In the genomic region with DNA sequence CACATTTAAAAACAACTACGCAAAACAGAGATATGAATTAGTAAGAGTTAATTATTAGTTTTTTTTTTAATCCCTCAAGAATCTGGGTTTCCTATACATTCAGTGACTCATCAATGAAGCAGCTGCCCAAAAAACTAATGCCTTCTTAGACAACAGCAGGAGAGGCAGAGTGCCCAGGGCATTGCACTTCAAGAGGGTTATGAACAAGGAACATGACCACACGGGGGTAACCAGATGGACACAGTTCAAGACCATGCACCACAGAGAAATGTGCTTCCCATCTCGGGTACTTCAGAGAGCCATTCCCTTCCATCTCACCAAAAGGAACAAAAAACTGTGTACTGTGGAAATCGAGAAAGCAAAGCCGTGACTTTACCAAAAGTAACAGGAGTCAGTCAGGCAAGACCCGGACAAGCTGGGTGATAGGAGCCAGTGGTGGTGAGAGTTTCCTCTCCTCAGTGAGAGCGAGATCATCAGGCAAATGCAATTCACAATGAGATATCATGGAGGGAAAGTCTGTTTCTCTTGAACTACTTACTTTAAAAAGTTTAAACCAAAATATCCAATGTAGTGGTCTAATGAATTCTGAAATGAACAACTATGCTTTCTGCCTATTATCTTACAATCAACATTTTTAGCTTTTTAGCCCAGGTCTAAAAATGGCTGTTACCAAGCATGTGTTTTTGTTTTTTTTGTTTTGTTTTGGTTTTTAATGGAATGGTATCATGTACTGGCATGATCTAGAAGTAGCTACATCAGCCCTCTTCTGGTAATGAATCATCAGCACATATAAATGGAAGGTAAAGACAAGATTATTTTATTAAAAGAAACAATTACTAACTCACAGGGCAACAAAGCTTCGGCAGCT, we compare ENCODE assay signal across 27 cellular contexts.
DNase-seq lines count a peak whose midpoint lies in the region; ATAC-seq, FAIRE-seq and TF ChIP-seq lines count a peak whose summit lies in the region.
"Had no signal": no experiment of that assay in that cellular context is flagged by ENCODE, and none has a peak within 500 bp of the region (broad histone marks: within the 10 kb centered on the region; RNA-seq: fewer than 3 reads in every experiment).

No MANE protein-coding gene starts in this region.

- ATAC-seq in stimulated activated naive CD8-positive, alpha-beta T cell treated with anti-CD3 and anti-CD28 coated beads, Interleukin-15, amount 100 ng/mL, for 72 hours, result peak; percentile 76
- no peak for ATAC-seq in stimulated activated naive CD8-positive, alpha-beta T cell treated with anti-CD3 and anti-CD28 coated beads, Interleukin-15, Interleukin-2, amounts not matched to agents 100 U/mL and 50 U/mL, for 24 hours
- no peak for ATAC-seq in GM18519 (IDR thresholded peaks at IDR 0.05; ENCODE audit: low FRiP score, unreplicated experiment)
- ATAC-seq: activated CD4-positive, alpha-beta T cell treated with anti-CD3 and anti-CD28 coated beads for 36 hours; activated T-cell treated with anti-CD3 and anti-CD28 coated beads, Interleukin-2, amount 50 U/mL, for 72 hours; GM12878; HepG2; T-cell had no signal

- TF ChIP-seq CTCF in astrocyte (IDR thresholded peaks at IDR 0.05; ENCODE audit: insufficient read depth, low read depth, low read length), result no peak

- no peaks in the 10 kb centered on the region for H3K27me3 ChIP-seq in astrocyte (ENCODE audit: insufficient read depth, low read length)
- H3K27me3 ChIP-seq: spleen, stomach, upper lobe of left lung had no signal

- no peak overlapping the region for H3K27ac Mint-ChIP-seq in stimulated activated naive CD8-positive, alpha-beta T cell treated with anti-CD3 and anti-CD28 coated beads, Interleukin-15, amount 100 ng/mL, for 72 hours
- no peak overlapping the region for H3K27ac Mint-ChIP-seq in astrocyte (ENCODE audit: unreplicated experiment)
- H3K27ac Mint-ChIP-seq: activated CD4-positive, alpha-beta T cell treated with anti-CD3 and anti-CD28 coated beads for 36 hours; activated T-cell treated with anti-CD3 and anti-CD28 coated beads, Interleukin-2, amount 50 U/mL, for 72 hours; B cell; memory B cell; T-cell had no signal

- H3K4me2 ChIP-seq in astrocyte (ENCODE audit: low read length), result no peak overlapping the region

- no peaks in the 10 kb centered on the region for H3K36me3 ChIP-seq in astrocyte (ENCODE audit: insufficient read depth, low read length)
- H3K36me3 ChIP-seq: spleen, stomach, upper lobe of left lung had no signal

- H3K4me3 ChIP-seq in astrocyte (ENCODE audit: insufficient read depth, low read depth, low read length), result no peak overlapping the region
- H3K4me3 ChIP-seq: GM12878, spleen, stomach, upper lobe of left lung had no signal

- H3K4me1 Mint-ChIP-seq in stimulated activated naive CD8-positive, alpha-beta T cell treated with anti-CD3 and anti-CD28 coated beads, Interleukin-15, amount 100 ng/mL, for 72 hours, result peaks cover 21% of the 10 kb centered on the region
- H3K4me1 Mint-ChIP-seq in astrocyte (ENCODE audit: low read depth, unreplicated experiment), result peaks cover 23% of the 10 kb centered on the region

- no peaks in the 10 kb centered on the region for H3K9me3 Mint-ChIP-seq in stimulated activated naive CD8-positive, alpha-beta T cell treated with anti-CD3 and anti-CD28 coated beads, Interleukin-15, amount 100 ng/mL, for 72 hours
- H3K9me3 Mint-ChIP-seq in astrocyte (ENCODE audit: unreplicated experiment), result peaks cover 18% of the 10 kb centered on the region
- H3K9me3 Mint-ChIP-seq: activated T-cell treated with anti-CD3 and anti-CD28 coated beads, Interleukin-2, amount 50 U/mL, for 72 hours; T-cell had no signal

- no peaks in the 10 kb centered on the region for H3K9me3 ChIP-seq in astrocyte (ENCODE audit: insufficient read depth, low read depth, low read length)
- H3K9me3 ChIP-seq: spleen, stomach, upper lobe of left lung had no signal

- no peaks in the 10 kb centered on the region for H3K4me1 ChIP-seq in astrocyte (ENCODE audit: insufficient read depth, low read length)

- FAIRE-seq in astrocyte (lab: Jason Lieb, UNC), result no peak
- FAIRE-seq: A204.1, GM12878, HepG2 had no signal

- peaks cover 11% of the 10 kb centered on the region for H4K20me1 ChIP-seq in astrocyte (ENCODE audit: insufficient read depth, low read length)

- peaks cover 15% of the 10 kb centered on the region for H3K36me3 Mint-ChIP-seq in astrocyte (ENCODE audit: low read depth, unreplicated experiment)
- H3K36me3 Mint-ChIP-seq: memory B cell, T-cell had no signal

- H3K4me3 Mint-ChIP-seq in stimulated activated naive CD8-positive, alpha-beta T cell treated with anti-CD3 and anti-CD28 coated beads, Interleukin-15, amount 100 ng/mL, for 72 hours, result no peak overlapping the region
- H3K4me3 Mint-ChIP-seq in astrocyte (ENCODE audit: unreplicated experiment), result peak overlapping the region; percentile 4
- H3K4me3 Mint-ChIP-seq: activated CD4-positive, alpha-beta T cell treated with anti-CD3 and anti-CD28 coated beads for 36 hours; activated T-cell treated with anti-CD3 and anti-CD28 coated beads, Interleukin-2, amount 50 U/mL, for 72 hours; B cell; memory B cell; T-cell had no signal

- peaks cover 10% of the 10 kb centered on the region for H3K27me3 Mint-ChIP-seq in stimulated activated naive CD8-positive, alpha-beta T cell treated with anti-CD3 and anti-CD28 coated beads, Interleukin-15, amount 100 ng/mL, for 72 hours
- H3K27me3 Mint-ChIP-seq in astrocyte (ENCODE audit: low read depth, unreplicated experiment), result no peaks in the 10 kb centered on the region

- H3K9ac ChIP-seq in astrocyte (ENCODE audit: low read length), result no peak overlapping the region

- H3K79me2 ChIP-seq in astrocyte (ENCODE audit: insufficient read depth, low read length), result peaks cover 15% of the 10 kb centered on the region

- no peak overlapping the region for H3K27ac ChIP-seq in astrocyte (ENCODE audit: low read depth, low read length)
- no peak overlapping the region for H3K27ac ChIP-seq in substantia nigra (ENCODE audit: low read depth, low read length, poor library complexity, severe bottlenecking)
- H3K27ac ChIP-seq: spleen, stomach, upper lobe of left lung had no signal

- DNase-seq in stimulated activated naive CD8-positive, alpha-beta T cell treated with anti-CD3 and anti-CD28 coated beads, Interleukin-15, amount 100 ng/mL, for 72 hours, result no peak
- no peak for DNase-seq in stimulated activated naive CD8-positive, alpha-beta T cell treated with anti-CD3 and anti-CD28 coated beads, Interleukin-15, Interleukin-2, amounts not matched to agents 100 U/mL and 50 U/mL, for 24 hours
- no peak for DNase-seq in astrocyte (ENCODE audit: low read depth)
- peak; percentile 19 for DNase-seq in fibroblast of peridontal ligament (ENCODE audit: extremely low read depth)
- DNase-seq in medulla oblongata (ENCODE audit: extremely low spot score), result no peak
- no peak for DNase-seq in iPS-NIHi7 (ENCODE audit: extremely low spot score)
- DNase-seq in substantia nigra (lab: John Stamatoyannopoulos, UW), result no peak
- DNase-seq: activated CD4-positive, alpha-beta T cell treated with anti-CD3 and anti-CD28 coated beads for 36 hours; activated naive CD4-positive, alpha-beta T cell treated with anti-CD3 and anti-CD28 coated beads, Interleukin-2, amount 50 U/mL, for 16 hours; activated T-cell treated with anti-CD3 and anti-CD28 coated beads, Interleukin-2, amount 50 U/mL, for 72 hours; central memory CD4-positive, alpha-beta T cell; dermis blood vessel endothelial cell; DND-41; NCI-H1417; NCI-H526 treated with DMSO at 0.1 percent for 48 hours; occipital lobe; spleen; stimulated activated CD4-positive, alpha-beta T cell treated with anti-CD3 and anti-CD28 coated beads, Interleukin-4, amount 100 ng/mL, for 24 hours; stomach; T-cell; upper lobe of left lung had no signal

- no peak overlapping the region for H2AFZ ChIP-seq in astrocyte (ENCODE audit: low read depth, low read length)
